Comparison of ENCODE assay signal across 29 cellular contexts in genomic region chr13:21120191-21120590, GRCh38. TPM values are rescaled to one million over a fixed set of nuclear protein-coding genes. Genes with fewer than 3 reads are reported as not detected.
"Had no signal": no experiment of that assay in that cellular context is flagged by ENCODE, and none has a peak within 500 bp of the region (broad histone marks: within the 10 kb centered on the region; RNA-seq: fewer than 3 reads in every experiment).

No MANE protein-coding gene starts in this region.

- H3K27me3 Mint-ChIP-seq: stimulated activated naive CD8-positive, alpha-beta T cell treated with anti-CD3 and anti-CD28 coated beads, Interleukin-15, amount 100 ng/mL, for 72 hours; stimulated activated naive CD8-positive, alpha-beta T cell treated with anti-CD3 and anti-CD28 coated beads, Interleukin-15, Interleukin-2, amounts not matched to agents 100 ng/mL and 50 ng/mL, for 24 hours; type B pancreatic cell had no signal

- H3K9me3 Mint-ChIP-seq: stimulated activated effector memory CD8-positive, alpha-beta T cell treated with anti-CD3 and anti-CD28 coated beads, Interleukin-12 subunit alpha, Interleukin-12 subunit beta, amount 100 ng/mL, for 72 hours; stimulated activated memory B cell treated with anti-CD40 and anti-IgM and Interleukin-4, amounts not matched to agents 10 μg/mL and 1 μg/mL and 100 μg/mL, for 72 hours; stimulated activated naive CD8-positive, alpha-beta T cell treated with anti-CD3 and anti-CD28 coated beads, Interleukin-15, amount 100 ng/mL, for 72 hours; stimulated activated naive CD8-positive, alpha-beta T cell treated with anti-CD3 and anti-CD28 coated beads, Interleukin-15, Interleukin-2, amounts not matched to agents 100 ng/mL and 50 ng/mL, for 24 hours; type B pancreatic cell had no signal

- H3K4me1 ChIP-seq: stomach, suprapubic skin, testis, thyroid gland, tibial artery, tibial nerve, transverse colon, upper lobe of left lung, upper lobe of right lung, uterus, vagina had no signal

- H3K4me3 Mint-ChIP-seq: stimulated activated effector memory CD8-positive, alpha-beta T cell treated with anti-CD3 and anti-CD28 coated beads, Interleukin-12 subunit alpha, Interleukin-12 subunit beta, amount 100 ng/mL, for 72 hours; stimulated activated memory B cell treated with anti-CD40 and anti-IgM and Interleukin-4, amounts not matched to agents 10 μg/mL and 1 μg/mL and 100 μg/mL, for 72 hours; stimulated activated naive B cell treated with anti-CD40 and anti-IgM and Interleukin-4, amounts not matched to agents 10 μg/mL and 1 μg/mL and 100 μg/mL, for 72 hours; stimulated activated naive CD8-positive, alpha-beta T cell treated with anti-CD3 and anti-CD28 coated beads, Interleukin-15, amount 100 ng/mL, for 72 hours; stimulated activated naive CD8-positive, alpha-beta T cell treated with anti-CD3 and anti-CD28 coated beads, Interleukin-15, Interleukin-2, amounts not matched to agents 100 ng/mL and 50 ng/mL, for 24 hours; type B pancreatic cell had no signal

- ATAC-seq: stimulated activated effector memory CD8-positive, alpha-beta T cell treated with anti-CD3 and anti-CD28 coated beads, Interleukin-12 subunit alpha, Interleukin-12 subunit beta, amount 100 ng/mL, for 72 hours; stimulated activated memory B cell treated with anti-CD40 and anti-IgM and Interleukin-4, amounts not matched to agents 10 μg/mL and 1 μg/mL and 100 μg/mL, for 72 hours; stimulated activated naive B cell treated with anti-CD40 and anti-IgM and Interleukin-4, amounts not matched to agents 10 μg/mL and 1 μg/mL and 100 μg/mL, for 72 hours; stimulated activated naive CD8-positive, alpha-beta T cell treated with anti-CD3 and anti-CD28 coated beads, Interleukin-15, amount 100 ng/mL, for 72 hours; stimulated activated naive CD8-positive, alpha-beta T cell treated with anti-CD3 and anti-CD28 coated beads, Interleukin-15, Interleukin-2, amounts not matched to agents 100 U/mL and 50 U/mL, for 24 hours; upper lobe of right lung had no signal

- H3K27me3 ChIP-seq: stomach, suprapubic skin, testis, thyroid gland, tibial artery, tibial nerve, transverse colon, upper lobe of left lung, upper lobe of right lung, uterus, vagina had no signal

- H3K4me1 Mint-ChIP-seq: stimulated activated effector memory CD8-positive, alpha-beta T cell treated with anti-CD3 and anti-CD28 coated beads, Interleukin-12 subunit alpha, Interleukin-12 subunit beta, amount 100 ng/mL, for 72 hours; stimulated activated memory B cell treated with anti-CD40 and anti-IgM and Interleukin-4, amounts not matched to agents 10 μg/mL and 1 μg/mL and 100 μg/mL, for 72 hours; stimulated activated naive B cell treated with anti-CD40 and anti-IgM and Interleukin-4, amounts not matched to agents 10 μg/mL and 1 μg/mL and 100 μg/mL, for 72 hours; stimulated activated naive CD8-positive, alpha-beta T cell treated with anti-CD3 and anti-CD28 coated beads, Interleukin-15, amount 100 ng/mL, for 72 hours had no signal

- H3K4me3 ChIP-seq: stomach, suprapubic skin, testis, thoracic aorta, thyroid gland, tibial artery, tibial nerve, transverse colon, upper lobe of left lung, upper lobe of right lung, uterus, vagina had no signal

- H3K9me3 ChIP-seq: suprapubic skin, testis, thoracic aorta, thyroid gland, tibial artery, tibial nerve, transverse colon, upper lobe of left lung, upper lobe of right lung, uterus, vagina had no signal

- FAIRE-seq: urothelium cell line had no signal

- H3K36me3 ChIP-seq: stomach, suprapubic skin, thoracic aorta, thyroid gland, tibial artery, tibial nerve, transverse colon, upper lobe of left lung, upper lobe of right lung, uterus, vagina had no signal

- H3K36me3 Mint-ChIP-seq: stimulated activated effector memory CD8-positive, alpha-beta T cell treated with anti-CD3 and anti-CD28 coated beads, Interleukin-12 subunit alpha, Interleukin-12 subunit beta, amount 100 ng/mL, for 72 hours; stimulated activated memory B cell treated with anti-CD40 and anti-IgM and Interleukin-4, amounts not matched to agents 10 μg/mL and 1 μg/mL and 100 μg/mL, for 72 hours; stimulated activated naive B cell treated with anti-CD40 and anti-IgM and Interleukin-4, amounts not matched to agents 10 μg/mL and 1 μg/mL and 100 μg/mL, for 72 hours; type B pancreatic cell had no signal

- H3K27ac Mint-ChIP-seq: stimulated activated effector memory CD8-positive, alpha-beta T cell treated with anti-CD3 and anti-CD28 coated beads, Interleukin-12 subunit alpha, Interleukin-12 subunit beta, amount 100 ng/mL, for 72 hours; stimulated activated memory B cell treated with anti-CD40 and anti-IgM and Interleukin-4, amounts not matched to agents 10 μg/mL and 1 μg/mL and 100 μg/mL, for 72 hours; stimulated activated naive B cell treated with anti-CD40 and anti-IgM and Interleukin-4, amounts not matched to agents 10 μg/mL and 1 μg/mL and 100 μg/mL, for 72 hours; stimulated activated naive CD8-positive, alpha-beta T cell treated with anti-CD3 and anti-CD28 coated beads, Interleukin-15, amount 100 ng/mL, for 72 hours; stimulated activated naive CD8-positive, alpha-beta T cell treated with anti-CD3 and anti-CD28 coated beads, Interleukin-15, Interleukin-2, amounts not matched to agents 100 ng/mL and 50 ng/mL, for 24 hours; type B pancreatic cell had no signal

- H3K27ac ChIP-seq: stomach, suprapubic skin, testis, thoracic aorta, thyroid gland, tibial artery, tibial nerve, transverse colon, upper lobe of left lung, upper lobe of right lung, uterus, vagina had no signal

- DNase-seq: stimulated activated CD4-positive, alpha-beta T cell treated with anti-CD3 and anti-CD28 coated beads, Interleukin-2, amount 100 ng/mL, for 48 hours; stimulated activated CD4-positive, alpha-beta T cell treated with anti-CD3 and anti-CD28 coated beads, Interleukin-4, amount 100 ng/mL, for 1 hour; stimulated activated CD4-positive, alpha-beta T cell treated with anti-CD3 and anti-CD28 coated beads, Interleukin-4, amount 100 ng/mL, for 24 hours; stimulated activated CD4-positive, alpha-beta T cell treated with anti-CD3 and anti-CD28 coated beads, Interleukin-4, amount 100 ng/mL, for 4 hours; stimulated activated CD8-positive, alpha-beta memory T cell treated with anti-CD3 and anti-CD28 coated beads, Interleukin-4, amount 100 ng/mL, for 48 hours; stimulated activated naive B cell treated with anti-CD40 and anti-IgM and Interleukin-4, amounts not matched to agents 10 μg/mL and 1 μg/mL and 100 μg/mL, for 72 hours; stimulated activated naive CD4-positive, alpha-beta T cell; stimulated activated naive CD4-positive, alpha-beta T cell treated with Interleukin-2 at 50 U/mL for 16 hours; stimulated activated naive CD8-positive, alpha-beta T cell treated with anti-CD3 and anti-CD28 coated beads, Interleukin-15, amount 100 ng/mL, for 72 hours; stimulated activated naive CD8-positive, alpha-beta T cell treated with anti-CD3 and anti-CD28 coated beads, Interleukin-15, Interleukin-2, amounts not matched to agents 100 U/mL and 50 U/mL, for 24 hours; stomach; substantia nigra; testis; thyroid gland; tibial artery; transverse colon; trophoblast cell; upper lobe of left lung; upper lobe of right lung; uterus had no signal

RNA-seq across cellular contexts. Expression of gene SKA3, which starts 56.2 kb away (rescaled TPM):
- total RNA-seq: thoracic aorta had no signal
